Comparison of ENCODE assay signal across 8 cellular contexts in the genomic region with DNA sequence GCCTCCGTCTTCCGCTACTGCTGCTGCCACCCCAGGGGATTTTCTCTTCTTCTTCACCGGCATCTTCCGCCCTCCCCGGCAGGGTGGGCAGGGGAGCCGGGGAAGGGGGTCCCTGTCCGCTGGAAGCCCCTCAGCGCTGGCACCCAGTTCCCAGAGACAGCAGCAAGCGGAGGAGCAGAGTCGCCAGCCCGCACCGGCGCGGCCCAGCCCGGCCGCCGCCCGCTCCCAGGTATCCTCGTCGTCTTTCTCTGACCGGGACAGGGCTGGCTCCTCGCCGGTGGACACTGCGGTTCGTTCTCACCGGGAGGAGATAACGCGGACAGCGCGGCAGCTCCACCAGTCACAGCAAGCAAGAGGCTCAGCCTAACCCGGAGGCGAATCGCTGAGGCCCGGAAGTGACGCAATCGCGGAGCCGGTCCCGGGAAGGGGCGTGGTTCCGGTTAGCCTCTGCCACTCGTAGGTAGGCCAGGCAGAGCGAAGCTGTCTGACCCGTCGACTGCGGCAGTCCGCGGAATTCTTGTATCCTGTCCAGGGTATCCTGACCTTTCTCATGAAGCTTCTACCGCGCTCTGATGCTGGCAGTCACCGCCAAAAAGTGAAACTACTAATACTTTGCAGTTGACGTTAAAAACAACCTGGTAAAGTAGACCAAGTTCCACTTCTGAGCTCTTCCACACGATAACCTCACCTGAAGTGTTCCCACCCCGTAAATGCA. TPM values are rescaled to one million over a fixed set of nuclear protein-coding genes. Genes with fewer than 3 reads are reported as not detected.
A peak's percentile ranks its signal among the peaks of the same experiment; 100 is the strongest.
DNase-seq lines count a peak whose midpoint lies in the region; ATAC-seq and TF ChIP-seq lines count a peak whose summit lies in the region.

A gene (minus strand): TSS at position 351 of the 715 bp plus-strand sequence. CDS start 288 bp downstream, at position 63.

- TF ChIP-seq CTCF in GM13977 (IDR thresholded peaks at IDR 0.05; ENCODE audit: extremely low read depth, insufficient read depth, missing control alignments) = no peak
- TF ChIP-seq CTCF in upper lobe of right lung (IDR thresholded peaks at IDR 0.05) = no peak

- H3K36me3 Mint-ChIP-seq in T-helper 1 cell treated with Interleukin-12 subunit alpha and Interleukin-12 subunit beta and Interleukin-4 antibody, amounts not matched to agents 30 μg/mL and 1 μg/mL, for 36 hours (ENCODE audit: low read depth) = peaks cover 3% of the 10 kb centered on the region

- intact Hi-C loops in left cardiac atrium (cut with DNase I) = no loop called here
- intact Hi-C loops in posterior vena cava (cut with DNase I) = no loop called here
- intact Hi-C loops in upper lobe of right lung (cut with DNase I) = no loop called here

- peaks cover 16% of the 10 kb centered on the region for H3K4me1 ChIP-seq in upper lobe of right lung

- H3K27me3 ChIP-seq in upper lobe of right lung = no peaks in the 10 kb centered on the region

- no peaks in the 10 kb centered on the region for H3K9me3 ChIP-seq in upper lobe of right lung

- no peaks in the 10 kb centered on the region for H3K27me3 Mint-ChIP-seq in T-helper 1 cell treated with Interleukin-12 subunit alpha and Interleukin-12 subunit beta and Interleukin-4 antibody, amounts not matched to agents 30 μg/mL and 1 μg/mL, for 36 hours (ENCODE audit: low read depth)

- H3K36me3 ChIP-seq in upper lobe of right lung = peaks cover 5% of the 10 kb centered on the region

- peak; percentile 99 for ATAC-seq in HG02884 (IDR thresholded peaks at IDR 0.05; ENCODE audit: unreplicated experiment)
- ATAC-seq in left cardiac atrium = peak; percentile 100
- peak; percentile 100 for ATAC-seq in upper lobe of right lung

- in situ Hi-C loops in GM13977 (cut with MboI; ENCODE audit: low pct_unique_long_range_greater_than_20kb, low sequenced_read_pairs, unreplicated experiment) = no loop called here

- peak within 1 kb of the TSS; percentile 85 for H3K27ac ChIP-seq in upper lobe of right lung

- H3K27ac Mint-ChIP-seq in T-helper 1 cell treated with Interleukin-12 subunit alpha and Interleukin-12 subunit beta and Interleukin-4 antibody, amounts not matched to agents 30 μg/mL and 1 μg/mL, for 36 hours = peak within 1 kb of the TSS; percentile 94

- peak within 1 kb of the TSS; percentile 90 for H3K4me3 Mint-ChIP-seq in T-helper 1 cell treated with Interleukin-12 subunit alpha and Interleukin-12 subunit beta and Interleukin-4 antibody, amounts not matched to agents 30 μg/mL and 1 μg/mL, for 36 hours

- H3K9me3 Mint-ChIP-seq in T-helper 1 cell treated with Interleukin-12 subunit alpha and Interleukin-12 subunit beta and Interleukin-4 antibody, amounts not matched to agents 30 μg/mL and 1 μg/mL, for 36 hours = peaks cover 5% of the 10 kb centered on the region

- peak; percentile 95 for DNase-seq in GM13977 (ENCODE audit: low spot score)
- DNase-seq in NCI-H1694 (lab: John Stamatoyannopoulos, UW) = peak; percentile 41
- DNase-seq in amniotic stem cell (lab: John Stamatoyannopoulos, UW) = peak; percentile 89
- DNase-seq in left cardiac atrium = peak; percentile 97
- peak; percentile 99 for DNase-seq in posterior vena cava (ENCODE audit: low spot score)
- DNase-seq in upper lobe of right lung = peak; percentile 99

- H3K4me3 ChIP-seq in upper lobe of right lung = peak within 1 kb of the TSS; percentile 84

- peaks cover 24% of the 10 kb centered on the region for H3K4me1 Mint-ChIP-seq in T-helper 1 cell treated with Interleukin-12 subunit alpha and Interleukin-12 subunit beta and Interleukin-4 antibody, amounts not matched to agents 30 μg/mL and 1 μg/mL, for 36 hours (ENCODE audit: low read depth)

RNA-seq across cellular contexts. Expression of the gene that starts here (rescaled TPM):
- total RNA-seq in left cardiac atrium (10 to 100 TPM; 18.5 to 25.4 TPM), posterior vena cava (10 to 100 TPM; 19.7 to 26.4 TPM), upper lobe of right lung (19.7 TPM)

Comparison
In these comparisons a context has a peak if more than half of its experiments do, and no peak if none do; other contexts are left out.
1. Peak in every context shown above with its lines: DNase-seq, ATAC-seq, H3K4me3 ChIP-seq and H3K27ac ChIP-seq.
2. DNase-seq: peak in every context shown above with its lines; median percentile 99 in posterior vena cava; 99 in upper lobe of right lung; 97 in left cardiac atrium; 95 in GM13977; 89 in amniotic stem cell; 41 in NCI-H1694.